In the genomic region with DNA sequence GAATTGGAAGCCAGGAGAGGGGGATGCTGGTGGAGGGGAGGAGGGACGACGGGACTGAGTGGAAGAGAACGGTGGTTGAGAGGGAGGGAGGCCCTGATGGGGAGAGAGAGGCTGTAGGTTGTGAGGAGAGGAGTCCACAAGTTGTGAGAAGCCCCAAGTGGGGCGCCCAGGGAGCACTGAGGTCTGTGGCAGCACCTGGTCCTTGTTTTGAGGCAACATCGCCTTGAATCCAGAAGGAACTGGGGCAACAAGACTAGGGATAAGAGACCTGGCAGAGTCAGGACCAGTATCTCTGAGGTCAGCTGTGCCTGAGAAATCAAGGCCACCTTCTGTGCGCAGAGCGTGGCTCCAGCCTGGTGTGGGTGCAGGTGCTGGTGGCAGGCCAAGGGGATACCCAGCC, we compare ENCODE assay signal across 32 cellular contexts. TPM values are rescaled to one million over a fixed set of nuclear protein-coding genes. Genes with fewer than 3 reads are reported as not detected.
"Had no signal": no experiment of that assay in that cellular context is flagged by ENCODE, and none has a peak within 500 bp of the region (broad histone marks: within the 10 kb centered on the region; RNA-seq: fewer than 3 reads in every experiment).

No MANE protein-coding gene starts in this region.

- H3K36me3 ChIP-seq: esophagus muscularis mucosa, gastrocnemius medialis, ovary, prostate gland, stomach, thoracic aorta, transverse colon had no signal

- DNase-seq: effector memory CD8-positive, alpha-beta T cell; gastrocnemius medialis; heart right ventricle; hypothalamus; left colon; left ventricle myocardium superior; mesenchymal stem cell; midbrain; nephron progenitor cell; nucleus accumbens; ovary; spleen; stimulated activated CD4-positive, alpha-beta T cell treated with anti-CD3 and anti-CD28 coated beads, Interleukin-15, amount 100 ng/mL, for 24 hours; stimulated activated CD4-positive, alpha-beta T cell treated with anti-CD3 and anti-CD28 coated beads, Interleukin-1b, Interleukin-23, amount 100 ng/mL, for 48 hours; stimulated activated CD4-positive, alpha-beta T cell treated with anti-CD3 and anti-CD28 coated beads, Interleukin-4, amount 100 ng/mL, for 24 hours; stimulated activated naive B cell treated with anti-CD40 and anti-IgM and Interleukin-4, amounts not matched to agents 10 μg/mL and 1 μg/mL and 100 μg/mL, for 72 hours; stomach; substantia nigra; transverse colon had no signal

- H3K27me3 ChIP-seq: gastrocnemius medialis, heart right ventricle, ovary, spleen, stomach, transverse colon had no signal

- ATAC-seq: effector memory CD8-positive, alpha-beta T cell; gastrocnemius medialis; heart right ventricle; left colon; left ventricle myocardium superior; sciatic nerve; stimulated activated naive B cell treated with anti-CD40 and anti-IgM and Interleukin-4, amounts not matched to agents 10 μg/mL and 1 μg/mL and 100 μg/mL, for 72 hours had no signal

- H3K9me3 ChIP-seq: esophagus muscularis mucosa, gastrocnemius medialis, heart right ventricle, ovary, prostate gland, spleen, stomach, thoracic aorta, transverse colon had no signal

- H3K27ac ChIP-seq: epithelial cell of prostate, esophagus muscularis mucosa, gastrocnemius medialis, heart right ventricle, ovary, prostate gland, spleen, stomach, thoracic aorta, transverse colon had no signal

- H3K9me3 Mint-ChIP-seq: central memory CD8-positive, alpha-beta T cell; dendritic cell treated with granulocyte-macrophage colony-stimulating factor and Interleukin-4, amounts not matched to agents 40 ng/mL and 50 ng/mL, for 4 days; effector memory CD8-positive, alpha-beta T cell had no signal

- H3K27ac Mint-ChIP-seq: dendritic cell treated with granulocyte-macrophage colony-stimulating factor and Interleukin-4, amounts not matched to agents 40 ng/mL and 50 ng/mL, for 4 days; nephron progenitor cell; stimulated activated naive B cell treated with anti-CD40 and anti-IgM and Interleukin-4, amounts not matched to agents 10 μg/mL and 1 μg/mL and 100 μg/mL, for 72 hours had no signal

- H3K4me3 ChIP-seq: esophagus muscularis mucosa, gastrocnemius medialis, heart right ventricle, lung, ovary, prostate gland, spleen, stomach, thoracic aorta, transverse colon had no signal

- H3K4me3 Mint-ChIP-seq: central memory CD8-positive, alpha-beta T cell; dendritic cell treated with granulocyte-macrophage colony-stimulating factor and Interleukin-4, amounts not matched to agents 40 ng/mL and 50 ng/mL, for 4 days; effector memory CD8-positive, alpha-beta T cell; nephron progenitor cell; stimulated activated naive B cell treated with anti-CD40 and anti-IgM and Interleukin-4, amounts not matched to agents 10 μg/mL and 1 μg/mL and 100 μg/mL, for 72 hours had no signal

RNA-seq across cellular contexts. Expression of a gene that starts 1.1 kb away (rescaled TPM):
- total RNA-seq: esophagus muscularis mucosa, fibroblast of villous mesenchyme, gastrocnemius medialis, heart right ventricle, left colon, left ventricle myocardium superior, lung, ovary, renal cortical epithelial cell, sciatic nerve, skeletal muscle tissue, spleen, stomach, thoracic aorta, transverse colon, ureter had no signal
- polyA plus RNA-seq: heart right ventricle, keratinocyte, lung, ovary, spleen, stomach had no signal

RNA-seq across cellular contexts. Expression of a gene that starts 10.7 kb away (rescaled TPM):
- total RNA-seq: esophagus muscularis mucosa, fibroblast of villous mesenchyme, left colon, renal cortical epithelial cell, sciatic nerve, stomach, thoracic aorta, transverse colon had no signal
- polyA plus RNA-seq: keratinocyte had no signal

RNA-seq across cellular contexts. Expression of a gene that starts 14.5 kb away (rescaled TPM):
- total RNA-seq: fibroblast of villous mesenchyme, skeletal muscle tissue, stomach had no signal
- polyA plus RNA-seq: keratinocyte had no signal
